In genomic region chr1:84442256-84442655, GRCh38 we compare ENCODE assay signal across 8 cellular contexts. TPM values are rescaled to one million over a fixed set of nuclear protein-coding genes. Genes with fewer than 3 reads are reported as not detected.
A peak's percentile ranks its signal among the peaks of the same experiment; 100 is the strongest.
DNase-seq lines count a peak whose midpoint lies in the region; ATAC-seq, FAIRE-seq and TF ChIP-seq lines count a peak whose summit lies in the region.

No MANE protein-coding gene starts in this region.

- H3K27me3 ChIP-seq in HL-60 (ENCODE audit: insufficient read depth, poor library complexity, severe bottlenecking) (no peaks in the 10 kb centered on the region), endothelial cell of umbilical vein (ENCODE audit: control insufficient read depth in 2 of 2, insufficient read depth in 2 of 2, low read length in 2 of 2) (no peaks in the 10 kb centered on the region)

- DNase-seq in NCI-H345 (lab: John Stamatoyannopoulos, UW) (peak; percentile 9), NCI-H345 treated with DMSO at 0.1 percent for 48 hours (lab: John Stamatoyannopoulos, UW; ENCODE audit: unreplicated experiment) (no peak), HL-60 (ENCODE audit: low read depth in 1 of 2, low spot score in 1 of 2) (peak; percentile 74 to 76), SK-MEL-5 (ENCODE audit: low read depth, low spot score) (peak; percentile 80), endothelial cell of umbilical vein (ENCODE audit: low read depth, low spot score) (peak; percentile 89)
- no peak for DNase-seq in activated CD4-positive, CD25-positive, alpha-beta regulatory T cell (lab: John Stamatoyannopoulos, UW)

- no peak overlapping the region for H3K4me3 ChIP-seq in HL-60 (replicated peaks; ENCODE audit: insufficient read depth, low read length)
- no peak overlapping the region for H3K4me3 ChIP-seq in endothelial cell of umbilical vein (replicated peaks in 1 of 3; ENCODE audit: insufficient read depth in 1 of 3, low read depth in 1 of 3, low read length in 3 of 3)

- TF ChIP-seq CTCF in HL-60 (IDR thresholded peaks at IDR 0.05; ENCODE audit: insufficient read depth, low read length) = peak; percentile 41
- TF ChIP-seq CTCF in endothelial cell of umbilical vein (IDR thresholded peaks at IDR 0.05; ENCODE audit: extremely low read depth in 1 of 2, insufficient read depth in 1 of 2, low read depth in 1 of 2, low read length in 2 of 2) = peak; percentile 18 to 26
- peak in 2 of 3 experiments; percentile 24 to 37 for TF ChIP-seq CTCF in nephron (IDR thresholded peaks at IDR 0.05; ENCODE audit: unreplicated experiment in 3 of 3)

- H2AFZ ChIP-seq in endothelial cell of umbilical vein (ENCODE audit: low read depth, low read length) = no peak overlapping the region

- no TSS peak for BruUV-seq in endothelial cell of umbilical vein (replicated peaks; lab: Mats Ljungman, UMichigan)

- H3K4me1 ChIP-seq in endothelial cell of umbilical vein (ENCODE audit: control insufficient read depth, extremely low read depth, insufficient read depth, low read length) = peaks cover 2% of the 10 kb centered on the region

- no peaks in the 10 kb centered on the region for H3K36me3 ChIP-seq in endothelial cell of umbilical vein (ENCODE audit: control insufficient read depth in 2 of 2, extremely low read depth in 1 of 2, insufficient read depth in 2 of 2, low read length in 2 of 2)

- H3K36me3 Mint-ChIP-seq in nephron (ENCODE audit: low read depth) = no peaks in the 10 kb centered on the region

- peaks cover 19% of the 10 kb centered on the region for H3K9me3 Mint-ChIP-seq in nephron

- dilution Hi-C loops in endothelial cell of umbilical vein (cut with MboI; ENCODE audit: extremely low pct_ligation_motif_present, low sequenced_read_pairs) = loop anchor here (25.0 kb wide), 2 partner anchors 170 to 305 kb away; partner anchors contain the start of gene PRKACB

- H3K4me2 ChIP-seq in endothelial cell of umbilical vein (ENCODE audit: insufficient read depth, low read length) = no peak overlapping the region

- intact Hi-C loops in endothelial cell of umbilical vein (cut with micrococcal nuclease) = loop anchor here (1.0 to 2.0 kb wide), 6 partner anchors 99 to 494 kb away; no protein-coding TSS in a partner anchor

- no peak overlapping the region for H3K4me3 Mint-ChIP-seq in nephron

- peak; percentile 94 for FAIRE-seq in endothelial cell of umbilical vein (lab: Jason Lieb, UNC)

- H3K27ac ChIP-seq in HL-60 (replicated peaks) (no peak overlapping the region; the same call in 1 of the 2 replicates), endothelial cell of umbilical vein (ENCODE audit: insufficient read depth, low read depth, low read length) (no peak overlapping the region)

- ATAC-seq in GM21447 (IDR thresholded peaks at IDR 0.05; ENCODE audit: unreplicated experiment) = peak; percentile 98

- H3K27ac Mint-ChIP-seq in nephron = no peak overlapping the region

- no peak overlapping the region for H3K9ac ChIP-seq in endothelial cell of umbilical vein (replicated peaks; ENCODE audit: extremely low read depth, insufficient read depth, low read length)

- no peaks in the 10 kb centered on the region for H4K20me1 ChIP-seq in endothelial cell of umbilical vein (replicated peaks; ENCODE audit: control insufficient read depth, extremely low read depth, insufficient read depth, low read length)

- H3K4me1 Mint-ChIP-seq in nephron = no peaks in the 10 kb centered on the region

- no peaks in the 10 kb centered on the region for H3K27me3 Mint-ChIP-seq in nephron (ENCODE audit: low read depth)

- H3K79me2 ChIP-seq in endothelial cell of umbilical vein (ENCODE audit: control insufficient read depth, insufficient read depth, low read length) = no peaks in the 10 kb centered on the region

- in situ Hi-C loops in SK-MEL-5 (cut with HindIII; ENCODE audit: low pct_unique_long_range_greater_than_20kb, low sequenced_read_pairs) = loop anchor here (25.0 kb wide), 1 partner anchor 170 kb away; no protein-coding TSS in a partner anchor

- no peaks in the 10 kb centered on the region for H3K9me3 ChIP-seq in endothelial cell of umbilical vein (replicated peaks; ENCODE audit: control insufficient read depth, insufficient read depth, low read length)

- CTCF ChIA-PET in endothelial cell of umbilical vein (lab: Charles Lee) = interaction anchor here (0.6 to 4.6 kb wide), 44 partner anchors 10 to 510 kb away, joined by 3 to 124 read pairs (median 5); partner anchors contain the start of genes PRKACB and SPATA1

- no peak for TF ChIP-seq POLR2A in endothelial cell of umbilical vein (IDR thresholded peaks at IDR 0.05; ENCODE audit: low read depth, low read length)

- POLR2A ChIA-PET in endothelial cell of umbilical vein (lab: Charles Lee) = no interaction called here

- H3K9me1 ChIP-seq in endothelial cell of umbilical vein (replicated peaks; ENCODE audit: control insufficient read depth, extremely low read depth, insufficient read depth, low read length) = no peaks in the 10 kb centered on the region

TF ChIP-seq in endothelial cell of umbilical vein, 7 proteins besides CTCF, POLR2A, EP300 and RAD21:
- TF ChIP-seq POLR2AphosphoS5 (IDR thresholded peaks at IDR 0.05; ENCODE audit: insufficient read depth, low read depth, low read length) (no peak), FOS (IDR thresholded peaks at IDR 0.05; ENCODE audit: borderline replicate concordance, insufficient read depth, low read length) (peak; percentile 87), JUN (IDR thresholded peaks at IDR 0.05; ENCODE audit: borderline replicate concordance, insufficient read depth, insufficient read length, low read depth) (peak; percentile 61), MYC (IDR thresholded peaks at IDR 0.05; ENCODE audit: low read depth, low read length) (no peak)

RNA-seq across cellular contexts. Expression of gene RPF1, which starts 36.8 kb away (rescaled TPM):
- 68.0 and 68.2 TPM in 2 replicates for total RNA-seq in SK-MEL-5 (2014; rRNA removed; shearing (Covaris generic))
- polyA plus RNA-seq in SK-MEL-5 (2015; cell fraction: cytosol; rRNA removed) = 39.4 and 43.7 TPM in 2 replicates
- polyA plus RNA-seq in SK-MEL-5 (2015; cell fraction: nucleus; rRNA removed) = 19.6 and 27.0 TPM in 2 replicates
- total RNA-seq in endothelial cell of umbilical vein = 32.6 and 34.3 TPM in 2 replicates
- 10.9 and 15.3 TPM in 2 replicates for polyA plus RNA-seq in endothelial cell of umbilical vein
- polyA plus RNA-seq in endothelial cell of umbilical vein (2011; cell fraction: cytosol; rRNA removed) = 25.5 and 27.4 TPM in 2 replicates
- polyA plus RNA-seq in endothelial cell of umbilical vein (2011; cell fraction: nucleus; rRNA removed) = 16.2 and 20.3 TPM in 2 replicates
- 33.3 and 43.1 TPM in 2 replicates for polyA plus RNA-seq in endothelial cell of umbilical vein (2012)
- 5.1 and 5.4 TPM in 2 replicates for polyA minus RNA-seq in endothelial cell of umbilical vein
- 9.3 TPM for polyA minus RNA-seq in endothelial cell of umbilical vein (2011; cell fraction: cytosol; rRNA and poly(A)+ RNA removed)
- 8.7 and 8.8 TPM in 2 replicates for polyA minus RNA-seq in endothelial cell of umbilical vein (2011; cell fraction: nucleus; rRNA and poly(A)+ RNA removed)

RNA-seq across cellular contexts. Expression of gene DNASE2B, which starts 44.0 kb away (rescaled TPM):
- 0.18 TPM in 1 of 2 replicates, not detected in the other for total RNA-seq in SK-MEL-5 (2014; rRNA removed; shearing (Covaris generic))
- not detected in 2 replicates for polyA plus RNA-seq in SK-MEL-5 (2015; cell fraction: cytosol; rRNA removed)
- 0.15 TPM in 1 of 2 replicates, not detected in the other for polyA plus RNA-seq in SK-MEL-5 (2015; cell fraction: nucleus; rRNA removed)
- total RNA-seq in endothelial cell of umbilical vein = not detected in 2 replicates
- not detected in 2 replicates for polyA plus RNA-seq in endothelial cell of umbilical vein
- polyA plus RNA-seq in endothelial cell of umbilical vein (2011; cell fraction: cytosol; rRNA removed) = not detected in 2 replicates
- polyA plus RNA-seq in endothelial cell of umbilical vein (2011; cell fraction: nucleus; rRNA removed) = 0.18 and 0.25 TPM in 2 replicates
- polyA plus RNA-seq in endothelial cell of umbilical vein (2012) = not detected in 2 replicates
- not detected in 2 replicates for polyA minus RNA-seq in endothelial cell of umbilical vein
- not detected for polyA minus RNA-seq in endothelial cell of umbilical vein (2011; cell fraction: cytosol; rRNA and poly(A)+ RNA removed)
- not detected in 2 replicates for polyA minus RNA-seq in endothelial cell of umbilical vein (2011; cell fraction: nucleus; rRNA and poly(A)+ RNA removed)

Comparison
In these comparisons a context has a peak if more than half of its experiments do, and no peak if none do; other contexts are left out.
1. DNase-seq: peak in NCI-H345 (single experiment), HL-60 (2 of 2), SK-MEL-5 (single experiment) and endothelial cell of umbilical vein (single experiment); none in NCI-H345 treated with DMSO at 0.1 percent for 48 hours (single experiment) and activated CD4-positive, CD25-positive, alpha-beta regulatory T cell (0 of 4).
2. Peak in every context shown above with its lines, with median percentiles within 50 percentile points of each other: CTCF ChIP-seq.